Comparison of ENCODE assay signal across 8 cellular contexts in the genomic region with DNA sequence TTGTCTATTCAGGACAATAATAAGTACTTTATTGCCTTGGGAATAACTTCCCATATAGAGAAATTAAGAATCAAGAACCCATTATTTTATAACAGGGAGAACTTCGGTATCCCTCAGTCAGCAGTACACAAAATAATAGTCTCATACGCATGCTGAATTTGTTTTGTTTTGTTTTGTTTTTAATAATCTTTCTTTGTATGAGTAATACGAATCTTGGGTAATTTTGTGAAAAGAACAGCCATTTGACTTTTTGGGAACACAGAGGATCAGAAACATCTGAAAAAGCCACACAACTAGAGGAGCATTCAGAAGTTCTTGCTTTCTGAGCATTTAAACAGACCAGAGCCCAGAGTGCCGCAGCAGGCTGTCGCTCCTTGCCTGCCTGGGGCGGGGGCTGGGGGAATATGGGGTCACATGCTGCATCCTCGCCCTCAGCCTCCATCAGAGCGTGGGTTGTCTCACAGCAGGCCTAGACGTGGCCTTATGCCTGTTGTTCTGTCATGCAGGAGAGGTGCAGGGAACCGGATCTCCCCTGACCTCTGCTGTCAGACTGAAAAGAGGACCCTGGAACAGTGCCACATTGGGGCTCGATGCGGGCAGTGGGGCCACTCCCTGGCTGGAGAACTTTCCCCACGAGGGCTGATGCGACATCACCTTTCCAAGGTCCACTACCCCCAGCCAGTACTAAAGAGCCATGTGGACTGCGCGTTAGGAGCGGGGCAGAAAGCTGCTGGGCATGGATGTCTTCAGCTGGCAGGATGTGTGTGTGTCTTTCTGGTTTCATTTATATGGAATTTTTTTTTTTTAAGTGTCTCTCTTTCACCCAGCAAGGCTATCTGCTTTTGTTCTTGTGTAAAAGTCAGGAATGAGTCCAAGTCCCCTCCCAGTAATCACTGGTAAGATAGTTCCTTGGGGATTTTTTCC.
DNase-seq lines count a peak whose midpoint lies in the region; ATAC-seq and TF ChIP-seq lines count a peak whose summit lies in the region.

No MANE protein-coding gene starts in this region.

- H3K27ac Mint-ChIP-seq in stimulated activated naive CD8-positive, alpha-beta T cell treated with anti-CD3 and anti-CD28 coated beads, Interleukin-15, amount 100 ng/mL, for 72 hours = peak overlapping the region; percentile 21 to 49

- H3K9me3 Mint-ChIP-seq in stimulated activated naive CD8-positive, alpha-beta T cell treated with anti-CD3 and anti-CD28 coated beads, Interleukin-15, amount 100 ng/mL, for 72 hours = no peaks in the 10 kb centered on the region

- H3K4me3 ChIP-seq in PC-3 (ENCODE audit: low read length) = no peak overlapping the region
- H3K4me3 ChIP-seq in left ventricle myocardium inferior = no peak overlapping the region
- no peak overlapping the region for H3K4me3 ChIP-seq in transverse colon

- CTCF ChIA-PET in PC-3 (lab: Charles Lee) = no interaction called here

- H3K4me1 ChIP-seq in PC-3 (ENCODE audit: insufficient read depth, low read length) (peaks cover 45% of the 10 kb centered on the region), left ventricle myocardium inferior (peaks cover 97% of the 10 kb centered on the region), transverse colon (peaks cover 16 to 66% (median 36%) of the 10 kb centered on the region in 4 donors)

- POLR2A ChIA-PET in PC-3 (lab: Charles Lee; ENCODE audit: unreplicated experiment) = no interaction called here

- intact Hi-C loops in PC-3 (cut with micrococcal nuclease) = loop anchor here (5.0 kb wide), 1 partner anchor 41 kb away; no protein-coding TSS in a partner anchor
- intact Hi-C loops in left ventricle myocardium inferior (cut with micrococcal nuclease) = no loop called here
- intact Hi-C loops in transverse colon (cut with DNase I; ENCODE audit: low total_unique reads) = no loop called here

- H3F3A ChIP-seq in PC-3 (ENCODE audit: low read length, unreplicated experiment) = no peaks in the 10 kb centered on the region

- H3K4me3 Mint-ChIP-seq in stimulated activated naive CD8-positive, alpha-beta T cell treated with anti-CD3 and anti-CD28 coated beads, Interleukin-15, amount 100 ng/mL, for 72 hours = no peak overlapping the region

- peaks cover 76% of the 10 kb centered on the region for H3K79me2 ChIP-seq in PC-3 (ENCODE audit: low read length)

- H3K36me3 ChIP-seq in PC-3 (ENCODE audit: low read depth, low read length) (peaks cover 39% of the 10 kb centered on the region), left ventricle myocardium inferior (peaks cover 2% of the 10 kb centered on the region), transverse colon (no peaks in the 10 kb centered on the region)

- no peaks in the 10 kb centered on the region for H3K9me2 ChIP-seq in PC-3 (replicated peaks; ENCODE audit: low read length)

- ATAC-seq in stimulated activated naive CD8-positive, alpha-beta T cell treated with anti-CD3 and anti-CD28 coated beads, Interleukin-15, amount 100 ng/mL, for 72 hours = no peak
- ATAC-seq in stimulated activated naive CD8-positive, alpha-beta T cell treated with anti-CD3 and anti-CD28 coated beads, Interleukin-15, Interleukin-2, amounts not matched to agents 100 U/mL and 50 U/mL, for 24 hours = no peak
- no peak for ATAC-seq in PC-3
- ATAC-seq in GM18873 (IDR thresholded peaks at IDR 0.05; ENCODE audit: low FRiP score, unreplicated experiment) = no peak

- no peak overlapping the region for H2AFZ ChIP-seq in PC-3 (ENCODE audit: low read length)

- in situ Hi-C loops in transverse colon (cut with MboI; ENCODE audit: low pct_ligation_motif_present in 1 of 4, low pct_unique_long_range_greater_than_20kb in 1 of 4, low sequenced_read_pairs in 3 of 4) = no loop called here

- no peak for DNase-seq in stimulated activated naive CD8-positive, alpha-beta T cell treated with anti-CD3 and anti-CD28 coated beads, Interleukin-15, amount 100 ng/mL, for 72 hours
- DNase-seq in stimulated activated naive CD8-positive, alpha-beta T cell treated with anti-CD3 and anti-CD28 coated beads, Interleukin-15, Interleukin-2, amounts not matched to agents 100 U/mL and 50 U/mL, for 24 hours = no peak
- no peak for DNase-seq in PC-3
- DNase-seq in left ventricle myocardium inferior = peak; percentile 29
- DNase-seq in transverse colon = no peak
- no peak for DNase-seq in NOMO-1 treated with dmso at 0.1 percent for 144 hours (lab: John Stamatoyannopoulos, UW; ENCODE audit: unreplicated experiment)
- no peak for DNase-seq in NCI-H510A treated with DMSO at 0.1 percent for 48 hours (lab: John Stamatoyannopoulos, UW)

- H3K9ac ChIP-seq in PC-3 (ENCODE audit: low read length) = peak overlapping the region; percentile 1; the same call in 1 of the 2 replicates

- H3K27ac ChIP-seq in PC-3 (ENCODE audit: low read length) (peak overlapping the region; percentile 63), left ventricle myocardium inferior (replicated peaks) (peak overlapping the region; percentile 81), transverse colon (peak overlapping the region; percentile 65 to 74 (median 70))

- 32 to 49% methylated on average over 10 to 12 of the region's 17 CpGs for WGBS in transverse colon (ENCODE audit: low coverage in 1 of 2), 2 donors

- peak overlapping the region; percentile 5; the same call in 1 of the 2 replicates for H3K4me2 ChIP-seq in PC-3 (ENCODE audit: low read length)

- no peaks in the 10 kb centered on the region for H4K20me1 ChIP-seq in PC-3 (ENCODE audit: low read length)

- TF ChIP-seq EP300 in transverse colon (IDR thresholded peaks at IDR 0.05; ENCODE audit: low read depth) = no peak

- TF ChIP-seq POLR2A in transverse colon (IDR thresholded peaks at IDR 0.05) = no peak

- H3K27me3 Mint-ChIP-seq in stimulated activated naive CD8-positive, alpha-beta T cell treated with anti-CD3 and anti-CD28 coated beads, Interleukin-15, amount 100 ng/mL, for 72 hours = no peaks in the 10 kb centered on the region

- H3K9me3 ChIP-seq in PC-3 (ENCODE audit: low read length) (no peaks in the 10 kb centered on the region), left ventricle myocardium inferior (replicated peaks) (no peaks in the 10 kb centered on the region), transverse colon (no peaks in the 10 kb centered on the region)

- TF ChIP-seq CTCF in PC-3 (conservative IDR thresholded peaks at IDR 0.05; ENCODE audit: low read depth, low read length) = no peak
- no peak for TF ChIP-seq CTCF in left ventricle myocardium inferior (IDR thresholded peaks at IDR 0.05; ENCODE audit: borderline replicate concordance)
- TF ChIP-seq CTCF in transverse colon (IDR thresholded peaks at IDR 0.05) = no peak

- no peaks in the 10 kb centered on the region for H3K27me3 ChIP-seq in PC-3 (ENCODE audit: low read length)
- H3K27me3 ChIP-seq in left ventricle myocardium inferior (ENCODE audit: low read depth) = no peaks in the 10 kb centered on the region
- H3K27me3 ChIP-seq in transverse colon = no peaks in the 10 kb centered on the region

- no TSS peak for BruUV-seq in PC-3 (replicated peaks; lab: Mats Ljungman, UMichigan)

- H3K4me1 Mint-ChIP-seq in stimulated activated naive CD8-positive, alpha-beta T cell treated with anti-CD3 and anti-CD28 coated beads, Interleukin-15, amount 100 ng/mL, for 72 hours = peaks cover 23% of the 10 kb centered on the region
